ENCODE assay signal across 8 cellular contexts in the genomic region with DNA sequence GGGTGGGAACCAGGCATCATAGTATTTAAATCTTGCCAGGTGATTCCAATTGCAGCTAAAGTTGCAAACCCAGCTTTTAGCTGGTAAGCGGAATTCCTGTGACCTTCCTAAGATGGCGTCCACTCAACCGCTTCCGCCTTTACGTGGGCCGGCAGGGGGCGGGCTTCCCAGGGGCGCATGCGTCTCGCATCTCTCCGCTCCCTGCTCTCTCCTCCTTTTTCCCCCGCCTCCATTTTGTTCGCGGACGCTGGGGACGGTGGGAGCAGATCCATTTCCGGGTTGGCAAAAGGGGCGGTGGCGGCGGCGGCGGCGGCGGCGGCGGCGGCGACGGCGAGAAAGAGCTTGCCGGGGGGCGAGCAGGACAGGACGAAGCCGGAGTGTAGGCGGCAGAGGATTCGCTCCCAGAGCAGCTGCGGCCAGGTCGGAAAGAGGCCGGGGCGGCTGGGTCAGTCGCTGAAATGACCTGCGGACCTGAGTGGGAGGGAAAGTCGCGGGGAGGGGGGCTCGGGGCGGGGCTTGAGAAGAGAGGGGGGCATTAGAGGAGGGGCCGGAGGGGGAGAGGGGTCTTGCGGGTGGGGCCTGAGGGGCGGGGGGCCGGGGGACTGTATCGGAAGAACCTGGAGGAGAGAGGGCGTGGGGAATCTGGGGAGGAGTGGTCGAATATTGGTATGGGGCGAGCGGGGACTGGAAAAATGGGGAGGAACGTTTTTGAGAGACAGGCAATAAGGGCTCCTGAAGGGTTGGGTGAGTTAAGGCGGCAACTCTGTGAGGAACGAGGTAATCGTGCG. TPM values are rescaled to one million over a fixed set of nuclear protein-coding genes. Genes with fewer than 3 reads are reported as not detected.
DNase-seq lines count a peak whose midpoint lies in the region; FAIRE-seq and TF ChIP-seq lines count a peak whose summit lies in the region.

TSS of gene WIPF2 (plus strand) at position 232 of the 788 bp plus-strand sequence. CDS start 37,156 bp downstream, outside the sequence.

- peak within 1 kb of the TSS; percentile 97 for H3K27ac Mint-ChIP-seq in endodermal cell

- H3K4me3 Mint-ChIP-seq in endodermal cell: peak within 1 kb of the TSS; percentile 76

- peaks cover 8% of the 10 kb centered on the region for H3K4me1 Mint-ChIP-seq in endodermal cell

- peak; percentile 92 for DNase-seq in COLO668 (lab: John Stamatoyannopoulos, UW; ENCODE audit: unreplicated experiment)
- peak; percentile 97 for DNase-seq in GM20000 (ENCODE audit: low spot score)
- DNase-seq in HTR-8/SVneo (ENCODE audit: insufficient read length, low spot score): peak; percentile 98
- peak; percentile 96 for DNase-seq in NOMO-1 treated with dmso at 0.1 percent for 144 hours (lab: John Stamatoyannopoulos, UW; ENCODE audit: unreplicated experiment)
- peak; percentile 88 to 92 (median 88) for DNase-seq in activated CD8-positive, alpha-beta memory T cell treated with anti-CD3 and anti-CD28 coated beads for 48 hours (ENCODE audit: low read depth in 2 of 3, low spot score in 2 of 3)
- peak; percentile 100 for DNase-seq in endodermal cell
- peak; percentile 97 for DNase-seq in mesenteric fat pad (ENCODE audit: low spot score)
- peak; percentile 90 for DNase-seq in stimulated activated CD8-positive, alpha-beta memory T cell treated with anti-CD3 and anti-CD28 coated beads, Interleukin-15, amount 100 ng/mL, for 24 hours (ENCODE audit: low read depth)

- WGBS in endodermal cell (ENCODE audit: insufficient coverage in 1 of 2, insufficient read length in 1 of 2), 2 experiments: 0 to 5% methylated on average over 9 to 60 of the region's 60 CpGs

- H3K9ac ChIP-seq in endodermal cell (ENCODE audit: extremely low read depth, low read length, poor library complexity, severe bottlenecking): peak within 1 kb of the TSS; percentile 73

- H3K27ac ChIP-seq in endodermal cell (ENCODE audit: low read depth, low read length): peak within 1 kb of the TSS; percentile 84

- H3K36me3 ChIP-seq in endodermal cell (ENCODE audit: control insufficient read depth, insufficient read depth, low read length): no peaks in the 10 kb centered on the region

- no peaks in the 10 kb centered on the region for H3K9me3 Mint-ChIP-seq in endodermal cell

- peak; percentile 80 for FAIRE-seq in HTR-8/SVneo (lab: Jason Lieb, UNC)

- no peaks in the 10 kb centered on the region for H3K27me3 ChIP-seq in endodermal cell (ENCODE audit: control insufficient read depth, insufficient read depth, low read length, poor library complexity, severe bottlenecking)

- no peaks in the 10 kb centered on the region for H3K27me3 Mint-ChIP-seq in endodermal cell (ENCODE audit: insufficient read depth)

- TF ChIP-seq CTCF in GM20000 (IDR thresholded peaks at IDR 0.05; ENCODE audit: extremely low read depth, missing control alignments) (no peak), endodermal cell (conservative IDR thresholded peaks at IDR 0.05) (peak; percentile 89)

- peak within 1 kb of the TSS; percentile 97 for H3K4me3 ChIP-seq in endodermal cell (ENCODE audit: low read length)

- no peaks in the 10 kb centered on the region for H3K4me1 ChIP-seq in endodermal cell (ENCODE audit: control insufficient read depth, insufficient read depth, low read length)

- H3K36me3 Mint-ChIP-seq in endodermal cell (ENCODE audit: low read depth): peaks cover 2% of the 10 kb centered on the region

- no peaks in the 10 kb centered on the region for H3K9me3 ChIP-seq in endodermal cell (ENCODE audit: control insufficient read depth, low read length)

RNA-seq across cellular contexts. Expression of gene WIPF2, which starts in this region (rescaled TPM):
- total RNA-seq in endodermal cell: 10 to 100 TPM; 22.5 to 25.3 TPM
- 25.6 TPM for polyA plus RNA-seq in endodermal cell (2013, experiment 1 of 2)
- polyA plus RNA-seq in endodermal cell (2013, experiment 2 of 2): 24.2 TPM
- total RNA-seq in mesenteric fat pad: 29.5 TPM

Comparison
In these comparisons a context has a peak if more than half of its experiments do, and no peak if none do; other contexts are left out.
1. Peak in every context shown above with its lines: DNase-seq, H3K4me3 ChIP-seq and H3K27ac ChIP-seq.